ENCODE assay signal across 25 cellular contexts in genomic region chr4:128957459-128957858, GRCh38.
"Had no signal": no experiment of that assay in that cellular context is flagged by ENCODE, and none has a peak within 500 bp of the region (broad histone marks: within the 10 kb centered on the region; RNA-seq: fewer than 3 reads in every experiment).

No MANE protein-coding gene starts in this region.

- FAIRE-seq: TTC549 had no signal

- H3K9ac ChIP-seq: KMS-11 had no signal

- H3K27ac Mint-ChIP-seq: activated CD4-positive, alpha-beta T cell treated with anti-CD3 and anti-CD28 coated beads, Interleukin-2, amount 10 ng/mL, durations not matched to agents 7 days and 5 days; activated CD8-positive, alpha-beta T cell treated with anti-CD3 and anti-CD28 coated beads, Interleukin-2, amount 10 ng/mL, durations not matched to agents 7 days and 5 days; activated naive CD4-positive, alpha-beta T cell treated with anti-CD3 and anti-CD28 coated beads, Interleukin-2, amount 50 U/mL, for 24 hours; activated naive CD8-positive, alpha-beta T cell treated with anti-CD3 and anti-CD28 coated beads, Interleukin-2, amount 10 ng/mL, durations not matched to agents 7 days and 5 days; activated T-cell treated with anti-CD3 and anti-CD28 coated beads, Interleukin-2, amount 50 U/mL, for 24 hours; T-helper 1 cell treated with Interleukin-12 subunit alpha and Interleukin-12 subunit beta and Interleukin-4 antibody, amounts not matched to agents 30 μg/mL and 1 μg/mL, for 36 hours; T-helper 2 cell treated with Interferon-gamma antibody and Interleukin-4, amounts not matched to agents 5 μg/mL and 100 μg/mL, for 36 hours had no signal

- H3K27me3 Mint-ChIP-seq: activated CD4-positive, alpha-beta T cell treated with anti-CD3 and anti-CD28 coated beads, Interleukin-2, amount 10 ng/mL, durations not matched to agents 7 days and 5 days; activated naive CD4-positive, alpha-beta T cell treated with anti-CD3 and anti-CD28 coated beads, Interleukin-2, amount 50 U/mL, for 24 hours; activated naive CD8-positive, alpha-beta T cell treated with anti-CD3 and anti-CD28 coated beads, Interleukin-2, amount 10 ng/mL, durations not matched to agents 7 days and 5 days; activated T-cell treated with anti-CD3 and anti-CD28 coated beads, Interleukin-2, amount 50 U/mL, for 24 hours had no signal

- H3K4me2 ChIP-seq: KMS-11 had no signal

- ATAC-seq: activated CD8-positive, alpha-beta T cell treated with anti-CD3 and anti-CD28 coated beads, Interleukin-2, amount 10 ng/mL, durations not matched to agents 7 days and 5 days; Panc1 had no signal

- H3K27ac ChIP-seq: ascending aorta, cardiac muscle cell, KMS-11, SJCRH30, SK-N-MC had no signal

- H3K36me3 ChIP-seq: ascending aorta, cardiac muscle cell had no signal

- H3K9me3 ChIP-seq: ascending aorta, SJCRH30 had no signal

- H3K4me1 ChIP-seq: ascending aorta, SJCRH30 had no signal

- H3K4me3 Mint-ChIP-seq: activated CD4-positive, alpha-beta T cell treated with anti-CD3 and anti-CD28 coated beads, Interleukin-2, amount 10 ng/mL, durations not matched to agents 7 days and 5 days; activated CD8-positive, alpha-beta T cell treated with anti-CD3 and anti-CD28 coated beads, Interleukin-2, amount 10 ng/mL, durations not matched to agents 7 days and 5 days; activated naive CD4-positive, alpha-beta T cell treated with anti-CD3 and anti-CD28 coated beads, Interleukin-2, amount 50 U/mL, for 24 hours; activated naive CD8-positive, alpha-beta T cell treated with anti-CD3 and anti-CD28 coated beads, Interleukin-2, amount 10 ng/mL, durations not matched to agents 7 days and 5 days; activated T-cell treated with anti-CD3 and anti-CD28 coated beads, Interleukin-2, amount 50 U/mL, for 24 hours; T-helper 1 cell treated with Interleukin-12 subunit alpha and Interleukin-12 subunit beta and Interleukin-4 antibody, amounts not matched to agents 30 μg/mL and 1 μg/mL, for 36 hours; T-helper 2 cell treated with Interferon-gamma antibody and Interleukin-4, amounts not matched to agents 5 μg/mL and 100 μg/mL, for 36 hours had no signal

- H3K9me3 Mint-ChIP-seq: activated CD4-positive, alpha-beta T cell treated with anti-CD3 and anti-CD28 coated beads, Interleukin-2, amount 10 ng/mL, durations not matched to agents 7 days and 5 days; activated naive CD4-positive, alpha-beta T cell treated with anti-CD3 and anti-CD28 coated beads, Interleukin-2, amount 50 U/mL, for 24 hours; activated naive CD8-positive, alpha-beta T cell treated with anti-CD3 and anti-CD28 coated beads, Interleukin-2, amount 10 ng/mL, durations not matched to agents 7 days and 5 days; activated T-cell treated with anti-CD3 and anti-CD28 coated beads, Interleukin-2, amount 50 U/mL, for 24 hours; T-helper 1 cell treated with Interleukin-12 subunit alpha and Interleukin-12 subunit beta and Interleukin-4 antibody, amounts not matched to agents 30 μg/mL and 1 μg/mL, for 36 hours; T-helper 2 cell treated with Interferon-gamma antibody and Interleukin-4, amounts not matched to agents 5 μg/mL and 100 μg/mL, for 36 hours had no signal

- H3K4me3 ChIP-seq: ascending aorta, cardiac muscle cell, SJCRH30, SK-N-MC had no signal

- H3K27me3 ChIP-seq: ascending aorta, cardiac muscle cell, SJCRH30 had no signal

- DNase-seq: activated CD4-positive, alpha-beta T cell treated with anti-CD3 and anti-CD28 coated beads, Interleukin-2, amount 10 ng/mL, durations not matched to agents 7 days and 5 days; activated CD4-positive, alpha-beta T cell treated with anti-CD3 and anti-CD28 coated beads, Interleukin-2, amount 50 U/mL, for 48 hours; activated CD8-positive, alpha-beta T cell treated with anti-CD3 and anti-CD28 coated beads, Interleukin-2, amount 10 ng/mL, durations not matched to agents 7 days and 5 days; activated effector memory CD4-positive, alpha-beta T cell treated with Interleukin-2 at 50 U/mL for 16 hours; activated naive CD8-positive, alpha-beta T cell treated with anti-CD3 and anti-CD28 coated beads, Interleukin-2, amount 10 ng/mL, durations not matched to agents 7 days and 5 days; activated T-cell treated with anti-CD3 and anti-CD28 coated beads, Interleukin-2, amount 50 U/mL, for 24 hours; cerebellar nuclear complex; MM.1S; NCI-H1092; NCI-H1436 treated with DMSO at 0.1 percent for 48 hours; NCI-H1694 treated with DMSO at 0.1 percent for 48 hours; NCI-H2029; NCI-H345; NCI-H524 treated with DMSO at 0.1 percent for 48 hours; SHP77; SJCRH30 had no signal
